In genomic region chr11:116310215-116310614, GRCh38 we compare ENCODE assay signal across 30 cellular contexts.
DNase-seq lines count a peak whose midpoint lies in the region; ATAC-seq, FAIRE-seq and TF ChIP-seq lines count a peak whose summit lies in the region.
"Had no signal": no experiment of that assay in that cellular context is flagged by ENCODE, and none has a peak within 500 bp of the region (broad histone marks: within the 10 kb centered on the region; RNA-seq: fewer than 3 reads in every experiment).

No MANE protein-coding gene starts in this region.

- peak; percentile 2 for DNase-seq in A172 (ENCODE audit: low spot score)
- DNase-seq in M059J (ENCODE audit: low read depth), result peak; percentile 45
- peak; percentile 96 for DNase-seq in astrocyte of the hippocampus (ENCODE audit: low read depth, low spot score)
- DNase-seq in kidney epithelial cell (ENCODE audit: low read depth), result peak; percentile 58
- no peak for DNase-seq in left ventricle myocardium superior
- no peak for DNase-seq in endodermal cell
- no peak for DNase-seq in H54 (ENCODE audit: insufficient read length, low spot score)
- DNase-seq in NCI-H146 (lab: John Stamatoyannopoulos, UW), result no peak
- DNase-seq: activated B cell treated with CpG ODN at 0.5 μM for 24 hours; activated CD4-positive, alpha-beta memory T cell treated with anti-CD3 and anti-CD28 coated beads for 36 hours; activated CD8-positive, alpha-beta memory T cell treated with anti-CD3 and anti-CD28 coated beads, Interleukin-2, amount 50 U/mL, for 48 hours; DMS79; effector CD4-positive, alpha-beta T cell; H7; hippocampal formation; immature natural killer cell; Karpas-422; lower lobe of right lung; MV-4-11; NCI-H1694 treated with DMSO at 0.1 percent for 48 hours; NCI-H774; sigmoid colon had no signal

- no peak overlapping the region for H3K4me3 Mint-ChIP-seq in endodermal cell
- H3K4me3 Mint-ChIP-seq: activated B cell treated with CpG ODN at 0.5 μM for 24 hours; activated CD4-positive, alpha-beta memory T cell treated with anti-CD3 and anti-CD28 coated beads for 36 hours; immature natural killer cell; natural killer cell treated with Interleukin-12 subunit alpha and Interleukin-12 subunit beta and Interleukin-15 and Interleukin-18, amount 100 ng/mL, for 72 hours had no signal

- no peak for ATAC-seq in left ventricle myocardium superior
- ATAC-seq: A549; activated naive CD4-positive, alpha-beta T cell treated with anti-CD3 and anti-CD28 coated beads, Interleukin-2, amount 50 U/mL, for 72 hours; GM12878; lower lobe of right lung; natural killer cell treated with Interleukin-12 subunit alpha and Interleukin-12 subunit beta and Interleukin-15 and Interleukin-18, amount 100 ng/mL, for 72 hours had no signal

- no peak for FAIRE-seq in H54 (lab: Jason Lieb, UNC)
- FAIRE-seq: A549, frontal cortex, GM12878 had no signal

- H3K27ac Mint-ChIP-seq in endodermal cell, result no peak overlapping the region
- H3K27ac Mint-ChIP-seq: activated B cell treated with CpG ODN at 0.5 μM for 24 hours; activated CD4-positive, alpha-beta memory T cell treated with anti-CD3 and anti-CD28 coated beads for 36 hours; activated naive CD4-positive, alpha-beta T cell treated with anti-CD3 and anti-CD28 coated beads, Interleukin-2, amount 50 U/mL, for 72 hours; activated T-helper 2 cell treated with anti-CD3 and anti-CD28 coated beads, Interferon-gamma antibody, Interleukin-2, Interleukin-4, amounts not matched to agents 10 μg/mL and 5 μg/mL and 100 μg/mL, durations not matched to agents 14 hours and 24 hours and 36 hours; immature natural killer cell; natural killer cell treated with Interleukin-12 subunit alpha and Interleukin-12 subunit beta and Interleukin-15 and Interleukin-18, amount 100 ng/mL, for 72 hours had no signal

- no peaks in the 10 kb centered on the region for H3K9me3 ChIP-seq in endodermal cell (ENCODE audit: control insufficient read depth, low read length)
- H3K9me3 ChIP-seq: A549, ascending aorta, lower lobe of right lung, sigmoid colon had no signal

- no peaks in the 10 kb centered on the region for H3K36me3 Mint-ChIP-seq in endodermal cell (ENCODE audit: low read depth)
- H3K36me3 Mint-ChIP-seq: activated CD4-positive, alpha-beta memory T cell treated with anti-CD3 and anti-CD28 coated beads for 36 hours; activated naive CD4-positive, alpha-beta T cell treated with anti-CD3 and anti-CD28 coated beads, Interleukin-2, amount 50 U/mL, for 72 hours; immature natural killer cell; natural killer cell treated with Interleukin-12 subunit alpha and Interleukin-12 subunit beta and Interleukin-15 and Interleukin-18, amount 100 ng/mL, for 72 hours had no signal

- intact Hi-C loops in left ventricle myocardium superior (cut with micrococcal nuclease), result no loop called here

- no peaks in the 10 kb centered on the region for H3K4me1 ChIP-seq in endodermal cell (ENCODE audit: control insufficient read depth, insufficient read depth, low read length)
- H3K4me1 ChIP-seq: A549, ascending aorta, parathyroid adenoma had no signal

- H3K36me3 ChIP-seq in kidney epithelial cell (ENCODE audit: control insufficient read depth, insufficient read depth, low read length) (no peaks in the 10 kb centered on the region), endodermal cell (ENCODE audit: control insufficient read depth, insufficient read depth, low read length) (no peaks in the 10 kb centered on the region)
- H3K36me3 ChIP-seq: ascending aorta, lower lobe of right lung, sigmoid colon had no signal

- WGBS in endodermal cell (ENCODE audit: insufficient coverage in 1 of 2, insufficient read length in 1 of 2), 2 experiments, result 77 to 92% methylated on average over 3 to 8 of the region's 8 CpGs

- no peak for TF ChIP-seq POLR2A in H54 (IDR thresholded peaks at IDR 0.05; ENCODE audit: low read depth, low read length)

- H3K4me3 ChIP-seq in kidney epithelial cell (ENCODE audit: low read depth, low read length) (no peak overlapping the region), endodermal cell (ENCODE audit: low read length) (no peak overlapping the region)
- H3K4me3 ChIP-seq: A549, ascending aorta, GM12878, lower lobe of right lung, sigmoid colon had no signal

- H3K27me3 ChIP-seq in kidney epithelial cell (ENCODE audit: control insufficient read depth, insufficient read depth, low read length) (no peaks in the 10 kb centered on the region), endodermal cell (ENCODE audit: control insufficient read depth, insufficient read depth, low read length, poor library complexity, severe bottlenecking) (no peaks in the 10 kb centered on the region)
- H3K27me3 ChIP-seq: ascending aorta, sigmoid colon had no signal

- H3K4me1 Mint-ChIP-seq in endodermal cell, result peaks cover 4% of the 10 kb centered on the region
- H3K4me1 Mint-ChIP-seq: activated B cell treated with CpG ODN at 0.5 μM for 24 hours, immature natural killer cell had no signal

- no peak overlapping the region for H3K9ac ChIP-seq in endodermal cell (ENCODE audit: extremely low read depth, low read length, poor library complexity, severe bottlenecking)
- H3K9ac ChIP-seq: parathyroid adenoma had no signal

- no peaks in the 10 kb centered on the region for H3K9me3 Mint-ChIP-seq in endodermal cell
- H3K9me3 Mint-ChIP-seq: activated B cell treated with CpG ODN at 0.5 μM for 24 hours; activated CD4-positive, alpha-beta memory T cell treated with anti-CD3 and anti-CD28 coated beads for 36 hours; activated naive CD4-positive, alpha-beta T cell treated with anti-CD3 and anti-CD28 coated beads, Interleukin-2, amount 50 U/mL, for 72 hours; activated T-helper 2 cell treated with anti-CD3 and anti-CD28 coated beads, Interferon-gamma antibody, Interleukin-2, Interleukin-4, amounts not matched to agents 10 μg/mL and 5 μg/mL and 100 μg/mL, durations not matched to agents 14 hours and 24 hours and 36 hours; natural killer cell treated with Interleukin-12 subunit alpha and Interleukin-12 subunit beta and Interleukin-15 and Interleukin-18, amount 100 ng/mL, for 72 hours had no signal

- TF ChIP-seq CTCF in kidney epithelial cell (IDR thresholded peaks at IDR 0.05; ENCODE audit: insufficient read depth, low read length, poor library complexity, severe bottlenecking), result no peak
- TF ChIP-seq CTCF in endodermal cell (conservative IDR thresholded peaks at IDR 0.05), result no peak

- H3K27ac ChIP-seq in endodermal cell (ENCODE audit: low read depth, low read length), result no peak overlapping the region
- H3K27ac ChIP-seq: A549, ascending aorta, lower lobe of right lung, parathyroid adenoma, sigmoid colon had no signal

- H3K27me3 Mint-ChIP-seq in endodermal cell (ENCODE audit: insufficient read depth), result peaks cover 5% of the 10 kb centered on the region

Comparison
In these comparisons a context has a peak if more than half of its experiments do, and no peak if none do; other contexts are left out.
1. DNase-seq: peak in A172 (single experiment), M059J (single experiment), astrocyte of the hippocampus (single experiment) and kidney epithelial cell (single experiment); none in left ventricle myocardium superior (single experiment), endodermal cell (single experiment), H54 (single experiment) and NCI-H146 (single experiment).